18 cellular contexts compared by ENCODE assay signal in genomic region chr2:42973771-42974170, GRCh38.
A peak's percentile ranks its signal among the peaks of the same experiment; 100 is the strongest.
DNase-seq lines count a peak whose midpoint lies in the region; ATAC-seq and TF ChIP-seq lines count a peak whose summit lies in the region.
"Had no signal": no experiment of that assay in that cellular context is flagged by ENCODE, and none has a peak within 500 bp of the region (broad histone marks: within the 10 kb centered on the region; RNA-seq: fewer than 3 reads in every experiment).

No MANE protein-coding gene starts in this region.

- no peaks in the 10 kb centered on the region for H3K27me3 ChIP-seq in CD4-positive, CD25-positive, alpha-beta regulatory T cell (ENCODE audit: control insufficient read depth, insufficient read depth, low read length)
- H3K27me3 ChIP-seq in RWPE2 (ENCODE audit: insufficient read depth, poor library complexity, severe bottlenecking), result no peaks in the 10 kb centered on the region
- H3K27me3 ChIP-seq in rectal smooth muscle tissue (ENCODE audit: control insufficient read depth, insufficient read depth, low read length), result no peaks in the 10 kb centered on the region
- no peaks in the 10 kb centered on the region for H3K27me3 ChIP-seq in gastrocnemius medialis
- H3K27me3 ChIP-seq: cardiac muscle cell, SJSA1 had no signal

- DNase-seq in CD4-positive, CD25-positive, alpha-beta regulatory T cell, result no peak
- no peak for DNase-seq in RWPE2 (ENCODE audit: low spot score)
- DNase-seq in fibroblast of villous mesenchyme (ENCODE audit: low read depth), result peak; percentile 40
- no peak for DNase-seq in NCI-H1436 treated with DMSO at 0.1 percent for 48 hours (lab: John Stamatoyannopoulos, UW)
- no peak for DNase-seq in gastrocnemius medialis
- no peak for DNase-seq in GOT3 (lab: John Stamatoyannopoulos, UW)
- DNase-seq in DMS 273 treated with DMSO at 0.1 percent for 48 hours (lab: John Stamatoyannopoulos, UW), result no peak
- DNase-seq: activated CD4-positive, alpha-beta T cell treated with anti-CD3 and anti-CD28 coated beads, Interleukin-2, amount 50 U/mL, for 4 hours; activated naive CD8-positive, alpha-beta T cell treated with anti-CD3 and anti-CD28 coated beads, Interleukin-2, amount 10 ng/mL, durations not matched to agents 7 days and 5 days; activated T-cell treated with anti-CD3 and anti-CD28 coated beads, Interleukin-2, amount 50 U/mL, for 48 hours; effector memory CD8-positive, alpha-beta T cell; foreskin fibroblast; NCI-H187 treated with DMSO at 0.1 percent for 48 hours had no signal

- peaks cover 0 to 13% (median 6%) of the 10 kb centered on the region in 4 donors for H3K4me1 Mint-ChIP-seq in CD4-positive, CD25-positive, alpha-beta regulatory T cell

- H3K36me3 Mint-ChIP-seq in CD4-positive, CD25-positive, alpha-beta regulatory T cell, result no peaks in the 10 kb centered on the region
- H3K36me3 Mint-ChIP-seq: activated naive CD8-positive, alpha-beta T cell treated with anti-CD3 and anti-CD28 coated beads, Interleukin-2, amount 10 ng/mL, durations not matched to agents 7 days and 5 days had no signal

- intact Hi-C loops in gastrocnemius medialis (cut with DNase I; ENCODE audit: low total_unique reads), result loop anchor here (2.0 kb wide), 1 partner anchor 45 kb away; no protein-coding TSS in a partner anchor

- no peak for TF ChIP-seq POLR2A in gastrocnemius medialis (IDR thresholded peaks at IDR 0.05)

- no peak overlapping the region for H3K27ac ChIP-seq in CD4-positive, CD25-positive, alpha-beta regulatory T cell (ENCODE audit: insufficient read depth, low read length, poor library complexity, severe bottlenecking)
- peak overlapping the region; percentile 60 for H3K27ac ChIP-seq in RWPE2 (ENCODE audit: poor library complexity, severe bottlenecking)
- peak overlapping the region; percentile 27 for H3K27ac ChIP-seq in rectal smooth muscle tissue (ENCODE audit: low read depth, low read length)
- H3K27ac ChIP-seq in gastrocnemius medialis, result no peak overlapping the region
- H3K27ac ChIP-seq: cardiac muscle cell, SJSA1 had no signal

- H3K27ac Mint-ChIP-seq in CD4-positive, CD25-positive, alpha-beta regulatory T cell, result peak overlapping the region in 2 of 3 donors; percentile 37 to 62
- H3K27ac Mint-ChIP-seq: effector memory CD8-positive, alpha-beta T cell; stimulated activated naive CD8-positive, alpha-beta T cell treated with anti-CD3 and anti-CD28 coated beads, Interleukin-15, Interleukin-2, amounts not matched to agents 100 ng/mL and 50 ng/mL, for 24 hours had no signal

- no peaks in the 10 kb centered on the region for H3K4me1 ChIP-seq in CD4-positive, CD25-positive, alpha-beta regulatory T cell (ENCODE audit: control insufficient read depth, insufficient read depth, low read length, poor library complexity, severe bottlenecking)
- H3K4me1 ChIP-seq in RWPE2 (ENCODE audit: insufficient read depth, poor library complexity, severe bottlenecking) (peaks cover 4% of the 10 kb centered on the region), rectal smooth muscle tissue (ENCODE audit: control insufficient read depth, insufficient read depth, low read length) (peaks cover 13% of the 10 kb centered on the region), gastrocnemius medialis (peaks cover 9 to 13% of the 10 kb centered on the region in 2 donors)

- ATAC-seq in CD4-positive, CD25-positive, alpha-beta regulatory T cell (ENCODE audit: low read depth in 2 of 2), result no peak
- ATAC-seq in RWPE2 (ENCODE audit: low read depth), result no peak
- ATAC-seq in gastrocnemius medialis, result no peak
- ATAC-seq: effector memory CD8-positive, alpha-beta T cell; left lobe of liver had no signal

- H3K9me3 ChIP-seq in CD4-positive, CD25-positive, alpha-beta regulatory T cell (ENCODE audit: control insufficient read depth in 2 of 2, low read length in 2 of 2), result no peaks in the 10 kb centered on the region
- H3K9me3 ChIP-seq in RWPE2 (ENCODE audit: severe bottlenecking) (no peaks in the 10 kb centered on the region), gastrocnemius medialis (no peaks in the 10 kb centered on the region)
- H3K9me3 ChIP-seq: SJSA1 had no signal

- H3K9me3 Mint-ChIP-seq in CD4-positive, CD25-positive, alpha-beta regulatory T cell, result no peaks in the 10 kb centered on the region
- H3K9me3 Mint-ChIP-seq: activated naive CD8-positive, alpha-beta T cell treated with anti-CD3 and anti-CD28 coated beads, Interleukin-2, amount 10 ng/mL, durations not matched to agents 7 days and 5 days; effector memory CD8-positive, alpha-beta T cell; stimulated activated naive CD8-positive, alpha-beta T cell treated with anti-CD3 and anti-CD28 coated beads, Interleukin-15, Interleukin-2, amounts not matched to agents 100 ng/mL and 50 ng/mL, for 24 hours had no signal

- H3K27me3 Mint-ChIP-seq in CD4-positive, CD25-positive, alpha-beta regulatory T cell, result no peaks in the 10 kb centered on the region
- H3K27me3 Mint-ChIP-seq: stimulated activated naive CD8-positive, alpha-beta T cell treated with anti-CD3 and anti-CD28 coated beads, Interleukin-15, Interleukin-2, amounts not matched to agents 100 ng/mL and 50 ng/mL, for 24 hours had no signal

- H3K4me3 ChIP-seq in CD4-positive, CD25-positive, alpha-beta regulatory T cell (ENCODE audit: low read depth, low read length), result no peak overlapping the region
- H3K4me3 ChIP-seq in RWPE2 (ENCODE audit: severe bottlenecking) (no peak overlapping the region), fibroblast of villous mesenchyme (ENCODE audit: low read depth, low read length) (no peak overlapping the region), rectal smooth muscle tissue (ENCODE audit: low read length) (no peak overlapping the region), gastrocnemius medialis (no peak overlapping the region)
- H3K4me3 ChIP-seq: cardiac muscle cell, SJSA1 had no signal

- TF ChIP-seq CTCF in RWPE2 (IDR thresholded peaks at IDR 0.05; ENCODE audit: poor library complexity, severe bottlenecking) (no peak), fibroblast of villous mesenchyme (IDR thresholded peaks at IDR 0.05; ENCODE audit: insufficient read depth, low read depth, low read length) (no peak), gastrocnemius medialis (IDR thresholded peaks at IDR 0.05 in 4 of 5, conservative IDR thresholded peaks at IDR 0.05 in 1 of 5) (no peak)

- no peak overlapping the region for H3K4me3 Mint-ChIP-seq in CD4-positive, CD25-positive, alpha-beta regulatory T cell
- H3K4me3 Mint-ChIP-seq: activated naive CD8-positive, alpha-beta T cell treated with anti-CD3 and anti-CD28 coated beads, Interleukin-2, amount 10 ng/mL, durations not matched to agents 7 days and 5 days; effector memory CD8-positive, alpha-beta T cell; stimulated activated naive CD8-positive, alpha-beta T cell treated with anti-CD3 and anti-CD28 coated beads, Interleukin-15, Interleukin-2, amounts not matched to agents 100 ng/mL and 50 ng/mL, for 24 hours had no signal

- no peaks in the 10 kb centered on the region for H3K36me3 ChIP-seq in CD4-positive, CD25-positive, alpha-beta regulatory T cell (ENCODE audit: control insufficient read depth, insufficient read depth, low read length)
- H3K36me3 ChIP-seq in RWPE2 (ENCODE audit: low read depth) (no peaks in the 10 kb centered on the region), rectal smooth muscle tissue (ENCODE audit: control insufficient read depth, insufficient read depth, low read length) (no peaks in the 10 kb centered on the region), gastrocnemius medialis (no peaks in the 10 kb centered on the region)
- H3K36me3 ChIP-seq: cardiac muscle cell, SJSA1 had no signal

- H3K9ac ChIP-seq in rectal smooth muscle tissue (ENCODE audit: low read length), result no peak overlapping the region

- in situ Hi-C loops in gastrocnemius medialis (cut with MboI; ENCODE audit: low sequenced_read_pairs in 4 of 4), result loop anchor here in 3 of 4 donors (5.0 to 10.0 kb wide), 4 partner anchors 251 to 511 kb away; partner anchors contain the start of gene ZFP36L2 (in 1 of the 3)

Comparison
In these comparisons a context has a peak if more than half of its experiments do, and no peak if none do; other contexts are left out.
1. H3K27ac ChIP-seq: peak in RWPE2 (single experiment) and rectal smooth muscle tissue (single experiment); none in CD4-positive, CD25-positive, alpha-beta regulatory T cell (single experiment) and gastrocnemius medialis (0 of 4).